ENCODE assay signal across 32 cellular contexts in the genomic region with DNA sequence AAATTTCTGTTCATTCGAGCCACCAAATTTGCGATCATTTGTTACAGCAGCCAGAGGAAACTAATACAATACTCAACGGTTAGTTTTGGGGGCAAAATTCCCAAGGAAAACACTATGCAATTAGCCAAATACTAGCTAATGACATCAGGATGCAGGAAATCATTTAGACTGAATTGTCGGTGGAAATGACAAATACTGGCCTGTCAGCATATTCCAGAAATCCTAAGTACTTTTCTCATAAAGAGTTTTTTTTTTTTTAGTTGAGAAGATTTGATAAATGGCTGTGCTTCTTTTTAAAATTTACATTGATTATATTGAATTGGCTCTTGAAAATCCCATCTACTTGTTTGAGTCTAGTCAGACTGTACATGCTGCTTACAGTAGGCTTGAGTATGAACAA.
"Had no signal": no experiment of that assay in that cellular context is flagged by ENCODE, and none has a peak within 500 bp of the region (broad histone marks: within the 10 kb centered on the region; RNA-seq: fewer than 3 reads in every experiment).

No MANE protein-coding gene starts in this region.

- H3K36me3 Mint-ChIP-seq: naive B cell; naive thymus-derived CD8-positive, alpha-beta T cell; natural killer cell treated with Interleukin-12 subunit alpha and Interleukin-12 subunit beta and Interleukin-15 and Interleukin-18, amount 100 ng/mL, for 72 hours; stimulated activated memory B cell treated with anti-CD40 and anti-IgM and Interleukin-4, amounts not matched to agents 10 μg/mL and 1 μg/mL and 100 μg/mL, for 72 hours had no signal

- H3K4me2 ChIP-seq: smooth muscle cell had no signal

- H3K27ac Mint-ChIP-seq: naive thymus-derived CD8-positive, alpha-beta T cell; natural killer cell treated with Interleukin-12 subunit alpha and Interleukin-12 subunit beta and Interleukin-15 and Interleukin-18, amount 100 ng/mL, for 72 hours; nephron progenitor cell; progenitor cell of endocrine pancreas; stimulated activated memory B cell treated with anti-CD40 and anti-IgM and Interleukin-4, amounts not matched to agents 10 μg/mL and 1 μg/mL and 100 μg/mL, for 72 hours; stimulated activated naive CD8-positive, alpha-beta T cell treated with anti-CD3 and anti-CD28 coated beads, Interleukin-15, amount 100 ng/mL, for 72 hours had no signal

- H3K4me3 ChIP-seq: pancreas, psoas muscle, skin epidermis, smooth muscle cell, spleen, suprapubic skin, testis, tibial artery, transverse colon, upper lobe of left lung, vagina had no signal

- H3K4me1 ChIP-seq: pancreas, psoas muscle, spleen, suprapubic skin, testis, tibial artery, transverse colon, upper lobe of left lung, vagina had no signal

- H3K4me3 Mint-ChIP-seq: naive B cell; naive thymus-derived CD8-positive, alpha-beta T cell; natural killer cell treated with Interleukin-12 subunit alpha and Interleukin-12 subunit beta and Interleukin-15 and Interleukin-18, amount 100 ng/mL, for 72 hours; nephron progenitor cell; neural crest cell; stimulated activated memory B cell treated with anti-CD40 and anti-IgM and Interleukin-4, amounts not matched to agents 10 μg/mL and 1 μg/mL and 100 μg/mL, for 72 hours; stimulated activated naive CD8-positive, alpha-beta T cell treated with anti-CD3 and anti-CD28 coated beads, Interleukin-15, amount 100 ng/mL, for 72 hours had no signal

- H3K36me3 ChIP-seq: neutrophil, pancreas, spleen, suprapubic skin, tibial artery, transverse colon, upper lobe of left lung, vagina had no signal

- H3K27me3 ChIP-seq: neutrophil, pancreas, spleen, suprapubic skin, testis, tibial artery, transverse colon, upper lobe of left lung, vagina had no signal

- DNase-seq: naive B cell; naive thymus-derived CD8-positive, alpha-beta T cell; nephron progenitor cell; nucleus accumbens; pancreas; psoas muscle; right cardiac atrium; spleen; stimulated activated CD4-positive, alpha-beta T cell treated with anti-CD3 and anti-CD28 coated beads, Interleukin-12 subunit alpha, Interleukin-12 subunit beta, amount 100 ng/mL, for 4 hours; stimulated activated CD4-positive, alpha-beta T cell treated with anti-CD3 and anti-CD28 coated beads, Interleukin-1b, Interleukin-23, amount 100 ng/mL, for 48 hours; stimulated activated CD4-positive, alpha-beta T cell treated with anti-CD3 and anti-CD28 coated beads, Interleukin-4, amount 100 ng/mL, for 1 hour; stimulated activated CD4-positive, alpha-beta T cell treated with anti-CD3 and anti-CD28 coated beads, Interleukin-4, amount 100 ng/mL, for 4 hours; stimulated activated CD8-positive, alpha-beta memory T cell treated with anti-CD3 and anti-CD28 coated beads, Interleukin-4, amount 100 ng/mL, for 48 hours; stimulated activated naive CD4-positive, alpha-beta T cell; stimulated activated naive CD8-positive, alpha-beta T cell treated with anti-CD3 and anti-CD28 coated beads, Interleukin-15, amount 100 ng/mL, for 72 hours; stimulated activated naive CD8-positive, alpha-beta T cell treated with anti-CD3 and anti-CD28 coated beads, Interleukin-15, Interleukin-2, amounts not matched to agents 100 U/mL and 50 U/mL, for 24 hours; substantia nigra; testis; tibial artery; transverse colon; upper lobe of left lung had no signal

- FAIRE-seq: pancreas, urothelium cell line had no signal

- H3K4me1 Mint-ChIP-seq: naive B cell; naive thymus-derived CD8-positive, alpha-beta T cell; nephron progenitor cell; neural crest cell; stimulated activated memory B cell treated with anti-CD40 and anti-IgM and Interleukin-4, amounts not matched to agents 10 μg/mL and 1 μg/mL and 100 μg/mL, for 72 hours; stimulated activated naive CD8-positive, alpha-beta T cell treated with anti-CD3 and anti-CD28 coated beads, Interleukin-15, amount 100 ng/mL, for 72 hours had no signal

- H3K9me3 Mint-ChIP-seq: naive B cell; naive thymus-derived CD8-positive, alpha-beta T cell; natural killer cell treated with Interleukin-12 subunit alpha and Interleukin-12 subunit beta and Interleukin-15 and Interleukin-18, amount 100 ng/mL, for 72 hours; nephron progenitor cell; neural crest cell; stimulated activated memory B cell treated with anti-CD40 and anti-IgM and Interleukin-4, amounts not matched to agents 10 μg/mL and 1 μg/mL and 100 μg/mL, for 72 hours; stimulated activated naive CD8-positive, alpha-beta T cell treated with anti-CD3 and anti-CD28 coated beads, Interleukin-15, amount 100 ng/mL, for 72 hours had no signal

- H3K9me3 ChIP-seq: neutrophil, pancreas, psoas muscle, suprapubic skin, testis, tibial artery, transverse colon, upper lobe of left lung, vagina had no signal

- H3K27ac ChIP-seq: neutrophil, pancreas, psoas muscle, skin epidermis, spleen, suprapubic skin, testis, tibial artery, transverse colon, upper lobe of left lung, vagina had no signal

- ATAC-seq: naive thymus-derived CD8-positive, alpha-beta T cell; natural killer cell treated with Interleukin-12 subunit alpha and Interleukin-12 subunit beta and Interleukin-15 and Interleukin-18, amount 100 ng/mL, for 72 hours; pancreas; psoas muscle; right cardiac atrium; sciatic nerve; stimulated activated memory B cell treated with anti-CD40 and anti-IgM and Interleukin-4, amounts not matched to agents 10 μg/mL and 1 μg/mL and 100 μg/mL, for 72 hours; stimulated activated naive CD8-positive, alpha-beta T cell treated with anti-CD3 and anti-CD28 coated beads, Interleukin-15, amount 100 ng/mL, for 72 hours; stimulated activated naive CD8-positive, alpha-beta T cell treated with anti-CD3 and anti-CD28 coated beads, Interleukin-15, Interleukin-2, amounts not matched to agents 100 U/mL and 50 U/mL, for 24 hours had no signal

- H3K27me3 Mint-ChIP-seq: naive B cell; progenitor cell of endocrine pancreas; stimulated activated naive CD8-positive, alpha-beta T cell treated with anti-CD3 and anti-CD28 coated beads, Interleukin-15, amount 100 ng/mL, for 72 hours had no signal
